In the genomic region with DNA sequence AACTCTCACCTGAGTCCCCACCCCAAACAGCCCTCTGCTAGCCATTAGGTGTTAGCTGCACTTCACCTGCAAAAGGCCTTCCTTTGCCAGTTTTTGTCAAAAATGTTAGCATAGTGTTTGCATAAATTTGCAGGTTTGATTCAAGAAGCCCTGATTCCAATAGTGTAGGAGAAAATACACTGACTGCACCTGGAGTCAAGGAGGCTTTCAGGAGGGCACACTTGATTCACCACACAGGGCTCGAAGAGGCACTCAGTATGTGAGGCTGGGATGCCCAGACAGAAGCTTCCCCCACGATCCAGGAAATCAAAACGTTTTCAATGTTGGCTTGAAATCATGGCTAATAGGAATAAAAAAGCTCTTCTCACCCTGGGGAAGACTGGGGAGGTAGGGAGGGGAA, we compare ENCODE assay signal across 34 cellular contexts.
"Had no signal": no experiment of that assay in that cellular context is flagged by ENCODE, and none has a peak within 500 bp of the region (broad histone marks: within the 10 kb centered on the region; RNA-seq: fewer than 3 reads in every experiment).

No MANE protein-coding gene starts in this region.

- H3K36me3 ChIP-seq: adrenal gland, breast epithelium had no signal

- H3K4me1 ChIP-seq: body of pancreas, breast epithelium had no signal

- H3K27ac ChIP-seq: adrenal gland, body of pancreas, breast epithelium, PC-9, RWPE1, VCaP had no signal

- ATAC-seq: activated T-cell treated with anti-CD3 and anti-CD28 coated beads, Interleukin-2, amount 50 U/mL, for 72 hours; activated T-helper 17 cell treated with anti-CD3 and anti-CD28 coated beads, Interleukin-2, amount 50 U/mL, for 72 hours; body of pancreas had no signal

- H3K27me3 ChIP-seq: adrenal gland, body of pancreas, breast epithelium had no signal

- H3K9me3 ChIP-seq: adrenal gland, body of pancreas, breast epithelium had no signal

- DNase-seq: activated B cell treated with CpG ODN at 0.5 μM for 24 hours; activated CD4-positive, alpha-beta memory T cell treated with anti-CD3 and anti-CD28 coated beads for 36 hours; activated CD4-positive, alpha-beta T cell treated with anti-CD3 and anti-CD28 coated beads for 4 hours; activated CD4-positive, alpha-beta T cell treated with anti-CD3 and anti-CD28 coated beads, Interleukin-2, amount 50 U/mL, for 1 hour; activated CD4-positive, CD25-positive, alpha-beta regulatory T cell treated with anti-CD3 and anti-CD28 coated beads, Interleukin-2, amount 50 U/mL, for 72 hours; activated effector memory CD4-positive, alpha-beta T cell treated with anti-CD3 and anti-CD28 coated beads, Interleukin-2, amount 50 U/mL, for 16 hours; activated naive CD4-positive, alpha-beta T cell treated with Interleukin-2 at 50 U/mL for 16 hours; activated naive CD8-positive, alpha-beta T cell treated with anti-CD3 and anti-CD28 coated beads, Interleukin-2, amount 10 ng/mL, durations not matched to agents 7 days and 5 days; activated T-cell treated with anti-CD3 and anti-CD28 coated beads, Interleukin-2, amount 50 U/mL, for 1 hour; activated T-cell treated with anti-CD3 and anti-CD28 coated beads, Interleukin-2, amount 50 U/mL, for 72 hours; adrenal gland; body of pancreas; central memory CD4-positive, alpha-beta T cell; Karpas-422; KBM-7; NCI-H1105; NCI-H1417 treated with DMSO at 0.1 percent for 48 hours; NCI-H187 treated with DMSO at 0.1 percent for 48 hours; NCI-H2081; NCI-H2171; NCI-H510A; NCI-H526; NCI-H748 treated with DMSO at 0.1 percent for 48 hours; NK-92 treated with Interleukin-12 subunit alpha and Interleukin-12 subunit beta, amount 100 ng/mL, for 24 hours; PC-9; Right ventricle myocardium superior; SW 1271; T-helper 1 cell; T-helper 2 cell; T-helper 9 cell had no signal

- H3K4me3 ChIP-seq: adrenal gland, body of pancreas, breast epithelium, PC-9 had no signal
